In genomic region chr17:41500131-41500911, GRCh38 we compare ENCODE assay signal across 1 cellular context.
TF ChIP-seq lines count a peak whose summit lies in the region.

No MANE protein-coding gene starts in this region.

TF ChIP-seq in K562, 482 proteins besides CTCF, POLR2A, EP300 and RAD21 (continued from another document and continues in another):
- no peak for TF ChIP-seq ZNF699 (CRISPR knock-in tag; IDR thresholded peaks at IDR 0.05; ENCODE audit: insufficient replicate concordance)
- no peak for TF ChIP-seq MEIS2 (IDR thresholded peaks at IDR 0.05; ENCODE audit: partially characterized antibody)
- no peak for TF ChIP-seq OTX1 (CRISPR knock-in tag; IDR thresholded peaks at IDR 0.05)
- no peak for TF ChIP-seq MCM3 (IDR thresholded peaks at IDR 0.05)
- no peak for TF ChIP-seq ZFPM2 (CRISPR knock-in tag; IDR thresholded peaks at IDR 0.05)
- no peak for TF ChIP-seq ATF1 (CRISPR knock-in tag; IDR thresholded peaks at IDR 0.05)
- TF ChIP-seq ATF1 (tag; IDR thresholded peaks at IDR 0.05): no peak
- TF ChIP-seq HMG20A (CRISPR knock-in tag; conservative IDR thresholded peaks at IDR 0.05): no peak
- TF ChIP-seq PML (IDR thresholded peaks at IDR 0.05; ENCODE audit: low read length): no peak
- TF ChIP-seq ZNF232 (CRISPR knock-in tag; IDR thresholded peaks at IDR 0.05): no peak
- TF ChIP-seq SOX6 (IDR thresholded peaks at IDR 0.05): 0 out of 2 replicates have a peak, but pooled peaks have one; percentile 6
- TF ChIP-seq ZKSCAN8 (CRISPR knock-in tag; IDR thresholded peaks at IDR 0.05): no peak
- TF ChIP-seq ETV1 (tag; conservative IDR thresholded peaks at IDR 0.05; ENCODE audit: low read depth): peak; percentile 73; the same call in 1 of the 2 replicates
- no peak for TF ChIP-seq RBM15 (IDR thresholded peaks at IDR 0.05; ENCODE audit: insufficient read depth, low read length)
- TF ChIP-seq JUND (IDR thresholded peaks at IDR 0.05; ENCODE audit: borderline replicate concordance, low read depth, low read length): peak; percentile 89
- peak; percentile 62; the same call in 2 of the 3 replicates for TF ChIP-seq JUND (tag; IDR thresholded peaks at IDR 0.05; ENCODE audit: borderline replicate concordance, low read depth, low read length)
- TF ChIP-seq RAD51 (IDR thresholded peaks at IDR 0.05; ENCODE audit: borderline replicate concordance, low read depth): peak; percentile 10; the same call in 1 of the 2 replicates
- TF ChIP-seq XRCC4 (IDR thresholded peaks at IDR 0.05; ENCODE audit: extremely low read depth, insufficient read depth, insufficient read length): no peak
- no peak for TF ChIP-seq REST (CRISPR knock-in tag; IDR thresholded peaks at IDR 0.05; ENCODE audit: low read depth)
- no peak for TF ChIP-seq ZNF41 (CRISPR knock-in tag; conservative IDR thresholded peaks at IDR 0.05)
- TF ChIP-seq SAP30 (IDR thresholded peaks at IDR 0.05; ENCODE audit: borderline replicate concordance, insufficient read depth, low read depth, low read length, poor library complexity, severe bottlenecking): peak; percentile 32
- TF ChIP-seq SMAD3 (CRISPR knock-in tag; conservative IDR thresholded peaks at IDR 0.05): no peak
- no peak for TF ChIP-seq ZBTB43 (CRISPR knock-in tag; IDR thresholded peaks at IDR 0.05)
- no peak for TF ChIP-seq KAT7 (CRISPR knock-in tag; IDR thresholded peaks at IDR 0.05; ENCODE audit: borderline replicate concordance)
- TF ChIP-seq MCM5 (IDR thresholded peaks at IDR 0.05; ENCODE audit: low read depth): no peak
- TF ChIP-seq THRAP3 (IDR thresholded peaks at IDR 0.05; ENCODE audit: borderline replicate concordance): no peak
- TF ChIP-seq ARID1B (IDR thresholded peaks at IDR 0.05): peak; percentile 85
- TF ChIP-seq GTF3C2 (IDR thresholded peaks at IDR 0.05; ENCODE audit: borderline replicate concordance, extremely low read depth, insufficient read length): no peak
- TF ChIP-seq PBX2 (CRISPR knock-in tag; IDR thresholded peaks at IDR 0.05; ENCODE audit: low read depth): no peak
- no peak for TF ChIP-seq PBX2 (tag; conservative IDR thresholded peaks at IDR 0.05; ENCODE audit: low read depth)
- 0 out of 2 replicates have a peak, but pooled peaks have one; percentile 67 for TF ChIP-seq SREBF2 (CRISPR knock-in tag; IDR thresholded peaks at IDR 0.05)
- no peak for TF ChIP-seq KDM2B (CRISPR knock-in tag; IDR thresholded peaks at IDR 0.05)
- TF ChIP-seq TAF15 (IDR thresholded peaks at IDR 0.05; ENCODE audit: low read depth, low read length): no peak
- TF ChIP-seq RBFOX2 (IDR thresholded peaks at IDR 0.05; ENCODE audit: low read depth, low read length): peak; percentile 68
- TF ChIP-seq ZNF3 (CRISPR knock-in tag; IDR thresholded peaks at IDR 0.05): no peak
- TF ChIP-seq E2F4 (CRISPR knock-in tag; IDR thresholded peaks at IDR 0.05; ENCODE audit: low read depth): no peak
- no peak for TF ChIP-seq RB1 (IDR thresholded peaks at IDR 0.05; ENCODE audit: low read depth)
- no peak for TF ChIP-seq CHCHD3 (CRISPR knock-in tag; IDR thresholded peaks at IDR 0.05)
- TF ChIP-seq NCOA1 (IDR thresholded peaks at IDR 0.05; ENCODE audit: low read depth): peak; percentile 56
- TF ChIP-seq MTA3 (IDR thresholded peaks at IDR 0.05; ENCODE audit: borderline replicate concordance): no peak; the same call in 1 of the 2 replicates
- TF ChIP-seq TBP (optimal IDR thresholded peaks at IDR 0.05; ENCODE audit: low read depth, low read length): peak; percentile 23
- TF ChIP-seq SAFB2 (IDR thresholded peaks at IDR 0.05; ENCODE audit: borderline replicate concordance, low read depth, low read length, severe bottlenecking): no peak
- TF ChIP-seq RUNX1 (IDR thresholded peaks at IDR 0.05; ENCODE audit: low read depth): no peak
- TF ChIP-seq TAL1 (IDR thresholded peaks at IDR 0.05): peak; percentile 68
- TF ChIP-seq NR2F6 (CRISPR knock-in tag; IDR thresholded peaks at IDR 0.05): no peak
- TF ChIP-seq CREB3L1 (IDR thresholded peaks at IDR 0.05; ENCODE audit: borderline replicate concordance, low read depth): no peak
- TF ChIP-seq NUFIP1 (IDR thresholded peaks at IDR 0.05; ENCODE audit: partially characterized antibody): no peak
- no peak for TF ChIP-seq PREB (CRISPR knock-in tag; IDR thresholded peaks at IDR 0.05)
- no peak for TF ChIP-seq E2F1 (CRISPR knock-in tag; IDR thresholded peaks at IDR 0.05)
- TF ChIP-seq ATF7 (IDR thresholded peaks at IDR 0.05): peak; percentile 46; the same call in 1 of the 2 replicates
- no peak for TF ChIP-seq ZNF778 (CRISPR knock-in tag; IDR thresholded peaks at IDR 0.05)
